Comparison of ENCODE assay signal across 27 cellular contexts in the genomic region with DNA sequence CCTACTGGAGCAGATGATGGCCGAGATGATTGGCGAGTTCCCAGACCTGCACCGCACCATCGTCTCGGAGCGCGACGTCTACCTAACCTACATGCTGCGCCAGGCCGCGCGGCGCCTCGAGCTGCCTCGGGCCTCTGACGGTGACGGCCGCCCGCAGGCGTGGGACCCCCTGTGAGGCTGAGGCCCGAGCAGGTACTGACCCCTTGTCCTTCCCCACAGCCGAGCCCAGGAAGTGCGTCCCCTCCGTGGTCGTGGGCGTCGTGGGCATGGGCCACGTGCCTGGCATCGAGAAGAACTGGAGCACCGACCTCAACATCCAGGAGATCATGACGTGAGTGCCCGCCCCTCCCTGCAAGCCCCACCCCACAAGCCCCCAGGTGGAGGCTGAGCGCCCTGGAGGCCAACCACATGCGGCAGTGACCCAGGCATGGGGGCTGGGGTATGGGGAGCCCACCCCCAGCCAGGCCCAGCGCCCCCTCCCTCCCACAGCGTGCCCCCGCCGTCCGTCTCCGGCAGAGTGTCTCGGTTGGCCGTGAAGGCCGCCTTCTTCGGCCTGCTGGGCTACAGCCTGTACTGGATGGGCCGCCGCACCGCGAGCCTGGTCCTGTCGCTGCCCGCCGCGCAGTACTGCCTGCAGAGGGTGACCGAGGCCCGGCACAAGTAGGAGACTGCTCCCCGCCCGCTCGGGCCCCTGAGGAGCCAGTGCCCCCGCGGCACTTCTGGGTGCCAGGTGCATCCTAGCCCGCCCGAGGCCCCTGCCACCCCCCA.
"Had no signal": no experiment of that assay in that cellular context is flagged by ENCODE, and none has a peak within 500 bp of the region (broad histone marks: within the 10 kb centered on the region; RNA-seq: fewer than 3 reads in every experiment).

No MANE protein-coding gene starts in this region.

- DNase-seq: activated B cell treated with CpG ODN at 0.5 μM for 24 hours; activated CD4-positive, alpha-beta memory T cell treated with anti-CD3 and anti-CD28 coated beads for 36 hours; activated CD4-positive, alpha-beta T cell treated with anti-CD3 and anti-CD28 coated beads for 36 hours; effector memory CD4-positive, alpha-beta T cell; foreskin melanocyte; glutamatergic neuron; kidney glomerular epithelial cell; left lung; midbrain; occipital lobe; small intestine; stimulated activated CD4-positive, alpha-beta T cell treated with anti-CD3 and anti-CD28 coated beads, Interleukin-15, amount 100 ng/mL, for 24 hours; transverse colon; uterus had no signal

- H3K9me3 ChIP-seq: adrenal gland, breast epithelium, left lung, transverse colon, uterus had no signal

- H3K27ac ChIP-seq: adrenal gland, breast epithelium, hepatocyte, left lung, transverse colon, uterus had no signal

- ATAC-seq: activated CD4-positive, alpha-beta T cell treated with anti-CD3 and anti-CD28 coated beads for 36 hours; esophagus mucosa; left lung; natural killer cell treated with Interleukin-12 subunit alpha and Interleukin-12 subunit beta and Interleukin-15 and Interleukin-18, amount 100 ng/mL, for 72 hours; sciatic nerve; stimulated activated memory B cell treated with anti-CD40 and anti-IgM and Interleukin-4, amounts not matched to agents 10 μg/mL and 1 μg/mL and 100 μg/mL, for 72 hours had no signal

- H3K27me3 ChIP-seq: adrenal gland, breast epithelium, hepatocyte, left lung, transverse colon, uterus had no signal

- H3K36me3 Mint-ChIP-seq: activated naive CD8-positive, alpha-beta T cell; natural killer cell treated with Interleukin-12 subunit alpha and Interleukin-12 subunit beta and Interleukin-15 and Interleukin-18, amount 100 ng/mL, for 72 hours had no signal

- H3K4me3 Mint-ChIP-seq: activated B cell treated with CpG ODN at 0.5 μM for 24 hours; activated CD4-positive, alpha-beta memory T cell treated with anti-CD3 and anti-CD28 coated beads for 36 hours; activated CD4-positive, alpha-beta T cell treated with anti-CD3 and anti-CD28 coated beads for 36 hours; activated naive CD8-positive, alpha-beta T cell; natural killer cell treated with Interleukin-12 subunit alpha and Interleukin-12 subunit beta and Interleukin-15 and Interleukin-18, amount 100 ng/mL, for 72 hours; stimulated activated memory B cell treated with anti-CD40 and anti-IgM and Interleukin-4, amounts not matched to agents 10 μg/mL and 1 μg/mL and 100 μg/mL, for 72 hours; T-helper 1 cell treated with Interleukin-12 subunit alpha and Interleukin-12 subunit beta and Interleukin-4 antibody, amounts not matched to agents 30 μg/mL and 1 μg/mL, for 36 hours had no signal

- FAIRE-seq: astrocyte, colon, endothelial cell of umbilical vein, small intestine had no signal

- H3K4me2 ChIP-seq: hepatocyte had no signal

- H3K4me1 ChIP-seq: breast epithelium, uterus had no signal

- H3K27ac Mint-ChIP-seq: activated B cell treated with CpG ODN at 0.5 μM for 24 hours; activated CD4-positive, alpha-beta memory T cell treated with anti-CD3 and anti-CD28 coated beads for 36 hours; activated CD4-positive, alpha-beta T cell treated with anti-CD3 and anti-CD28 coated beads for 36 hours; activated naive CD8-positive, alpha-beta T cell; natural killer cell treated with Interleukin-12 subunit alpha and Interleukin-12 subunit beta and Interleukin-15 and Interleukin-18, amount 100 ng/mL, for 72 hours; stimulated activated memory B cell treated with anti-CD40 and anti-IgM and Interleukin-4, amounts not matched to agents 10 μg/mL and 1 μg/mL and 100 μg/mL, for 72 hours; T-helper 1 cell treated with Interleukin-12 subunit alpha and Interleukin-12 subunit beta and Interleukin-4 antibody, amounts not matched to agents 30 μg/mL and 1 μg/mL, for 36 hours had no signal

- H3K27me3 Mint-ChIP-seq: activated B cell treated with CpG ODN at 0.5 μM for 24 hours; activated CD4-positive, alpha-beta memory T cell treated with anti-CD3 and anti-CD28 coated beads for 36 hours; activated CD4-positive, alpha-beta T cell treated with anti-CD3 and anti-CD28 coated beads for 36 hours; activated naive CD8-positive, alpha-beta T cell; central memory CD8-positive, alpha-beta T cell; natural killer cell treated with Interleukin-12 subunit alpha and Interleukin-12 subunit beta and Interleukin-15 and Interleukin-18, amount 100 ng/mL, for 72 hours; stimulated activated memory B cell treated with anti-CD40 and anti-IgM and Interleukin-4, amounts not matched to agents 10 μg/mL and 1 μg/mL and 100 μg/mL, for 72 hours had no signal

- H3K36me3 ChIP-seq: breast epithelium, uterus had no signal

- H3K4me3 ChIP-seq: adrenal gland, breast epithelium, hepatocyte, left lung, transverse colon, uterus had no signal

- H3K9me3 Mint-ChIP-seq: activated B cell treated with CpG ODN at 0.5 μM for 24 hours; activated CD4-positive, alpha-beta memory T cell treated with anti-CD3 and anti-CD28 coated beads for 36 hours; central memory CD8-positive, alpha-beta T cell; natural killer cell treated with Interleukin-12 subunit alpha and Interleukin-12 subunit beta and Interleukin-15 and Interleukin-18, amount 100 ng/mL, for 72 hours; stimulated activated memory B cell treated with anti-CD40 and anti-IgM and Interleukin-4, amounts not matched to agents 10 μg/mL and 1 μg/mL and 100 μg/mL, for 72 hours; T-helper 1 cell treated with Interleukin-12 subunit alpha and Interleukin-12 subunit beta and Interleukin-4 antibody, amounts not matched to agents 30 μg/mL and 1 μg/mL, for 36 hours had no signal

- H2AFZ ChIP-seq: hepatocyte had no signal
